ENCODE assay signal across 32 cellular contexts in the genomic region with DNA sequence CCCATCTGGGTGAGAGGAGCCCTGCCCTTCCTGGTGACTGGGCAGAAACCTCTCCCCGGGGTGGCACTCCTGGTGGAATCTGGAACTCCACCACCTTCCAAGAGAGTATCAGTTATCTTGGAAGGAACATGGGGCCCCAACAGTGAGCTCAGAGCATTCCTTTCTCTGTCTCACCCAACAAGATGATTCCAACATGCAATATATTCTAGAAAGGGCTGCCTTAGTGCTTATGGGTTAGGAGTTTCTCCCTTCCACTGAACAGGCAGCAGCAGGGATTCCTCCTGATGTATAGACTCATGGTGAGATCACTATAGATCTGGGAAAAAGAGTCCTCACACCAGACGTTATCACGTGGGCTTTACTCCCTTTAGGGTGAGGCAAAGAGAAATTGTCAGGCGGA.
"Had no signal": no experiment of that assay in that cellular context is flagged by ENCODE, and none has a peak within 500 bp of the region (broad histone marks: within the 10 kb centered on the region; RNA-seq: fewer than 3 reads in every experiment).

No MANE protein-coding gene starts in this region.

- H3K9me3 ChIP-seq: right atrium auricular region, uterus had no signal

- H2AFZ ChIP-seq: hepatocyte, parathyroid adenoma had no signal

- H3K27ac ChIP-seq: coronary artery, dorsolateral prefrontal cortex, hepatocyte, parathyroid adenoma, right atrium auricular region, uterus had no signal

- H3K36me3 ChIP-seq: right atrium auricular region, uterus had no signal

- FAIRE-seq: frontal cortex had no signal

- ATAC-seq: activated naive CD4-positive, alpha-beta T cell treated with anti-CD3 and anti-CD28 coated beads, Interleukin-2, amount 50 U/mL, for 72 hours; activated T-cell treated with anti-CD3 and anti-CD28 coated beads, Interleukin-2, amount 50 U/mL, for 72 hours; left ventricle myocardium superior; naive thymus-derived CD4-positive, alpha-beta T cell; stimulated activated memory B cell treated with anti-CD40 and anti-IgM and Interleukin-4, amounts not matched to agents 10 μg/mL and 1 μg/mL and 100 μg/mL, for 72 hours; stimulated activated naive CD8-positive, alpha-beta T cell treated with anti-CD3 and anti-CD28 coated beads, Interleukin-15, amount 100 ng/mL, for 72 hours; T-helper 17 cell; WTC11 had no signal

- H3K4me1 ChIP-seq: right atrium auricular region, uterus had no signal

- DNase-seq: activated CD4-positive, alpha-beta memory T cell treated with anti-CD3 and anti-CD28 coated beads, Interleukin-2, amount 10 ng/mL, durations not matched to agents 7 days and 5 days; activated CD4-positive, alpha-beta T cell treated with anti-CD3 and anti-CD28 coated beads for 1 hour; activated CD4-positive, alpha-beta T cell treated with anti-CD3 and anti-CD28 coated beads, Interleukin-2, amount 10 ng/mL, durations not matched to agents 7 days and 5 days; activated naive CD4-positive, alpha-beta T cell; activated T-cell treated with anti-CD3 and anti-CD28 coated beads, Interleukin-2, amount 50 U/mL, for 72 hours; anterior cingulate cortex; cerebellar nuclear complex; dorsolateral prefrontal cortex; effector memory CD4-positive, alpha-beta T cell; glutamatergic neuron; islet precursor cell; left ventricle myocardium superior; midbrain; naive thymus-derived CD4-positive, alpha-beta T cell; occipital lobe; stimulated activated CD4-positive, alpha-beta T cell treated with anti-CD3 and anti-CD28 coated beads, Interleukin-1b, Interleukin-23, amount 100 ng/mL, for 48 hours; stimulated activated CD4-positive, alpha-beta T cell treated with anti-CD3 and anti-CD28 coated beads, Interleukin-4, amount 100 ng/mL, for 4 hours; stimulated activated CD8-positive, alpha-beta memory T cell treated with anti-CD3 and anti-CD28 coated beads, Interleukin-4, amount 100 ng/mL, for 48 hours; stimulated activated naive CD8-positive, alpha-beta T cell treated with anti-CD3 and anti-CD28 coated beads, Interleukin-15, amount 100 ng/mL, for 72 hours; substantia nigra; T-helper 17 cell; T1000; uterus had no signal

- H3K4me3 ChIP-seq: coronary artery, dorsolateral prefrontal cortex, hepatocyte, right atrium auricular region, smooth muscle cell, uterus had no signal

- H3K4me2 ChIP-seq: hepatocyte, smooth muscle cell had no signal

- H3K9ac ChIP-seq: parathyroid adenoma had no signal

- H3K27me3 ChIP-seq: dorsolateral prefrontal cortex, hepatocyte, right atrium auricular region, uterus had no signal
